In genomic region chr5:65727491-65728156, GRCh38 we compare ENCODE assay signal across 21 cellular contexts.
"Had no signal": no experiment of that assay in that cellular context is flagged by ENCODE, and none has a peak within 500 bp of the region (broad histone marks: within the 10 kb centered on the region; RNA-seq: fewer than 3 reads in every experiment).

No MANE protein-coding gene starts in this region.

- H3K27ac ChIP-seq: esophagus muscularis mucosa, neutrophil, parathyroid adenoma, sigmoid colon, thoracic aorta, upper lobe of right lung, WERI-Rb-1 had no signal

- H3K4me3 ChIP-seq: esophagus muscularis mucosa, heart right ventricle, sigmoid colon, thoracic aorta, upper lobe of right lung had no signal

- H3K9me3 Mint-ChIP-seq: activated CD4-positive, alpha-beta memory T cell treated with anti-CD3 and anti-CD28 coated beads for 36 hours; activated naive CD8-positive, alpha-beta T cell treated with anti-CD3 and anti-CD28 coated beads for 36 hours; activated T-helper 1 cell treated with anti-CD3 and anti-CD28 coated beads, Interleukin-12 subunit alpha, Interleukin-12 subunit beta, Interleukin-2, Interleukin-4 antibody, amounts not matched to agents 30 ng/mL and 10 ng/mL and 1 ng/mL, durations not matched to agents 14 hours and 24 hours and 36 hours; immature natural killer cell; naive thymus-derived CD8-positive, alpha-beta T cell; stimulated activated effector memory CD8-positive, alpha-beta T cell treated with anti-CD3 and anti-CD28 coated beads, Interleukin-12 subunit alpha, Interleukin-12 subunit beta, amount 100 ng/mL, for 72 hours had no signal

- H3K27me3 Mint-ChIP-seq: activated CD4-positive, alpha-beta memory T cell treated with anti-CD3 and anti-CD28 coated beads for 36 hours; activated CD4-positive, alpha-beta T cell treated with anti-CD3 and anti-CD28 coated beads for 36 hours; activated naive CD8-positive, alpha-beta T cell treated with anti-CD3 and anti-CD28 coated beads for 36 hours; naive thymus-derived CD8-positive, alpha-beta T cell had no signal

- H3K27me3 ChIP-seq: esophagus muscularis mucosa, heart right ventricle, neutrophil, sigmoid colon, upper lobe of right lung had no signal

- DNase-seq: activated CD4-positive, alpha-beta memory T cell treated with anti-CD3 and anti-CD28 coated beads for 36 hours; activated CD4-positive, alpha-beta T cell treated with anti-CD3 and anti-CD28 coated beads for 36 hours; activated gamma-delta T cell treated with Interleukin-2 at 50 U/mL for 16 hours; activated naive CD8-positive, alpha-beta T cell treated with anti-CD3 and anti-CD28 coated beads for 36 hours; activated T-cell treated with anti-CD3 and anti-CD28 coated beads for 4 hours; amniotic stem cell; caudate nucleus; heart right ventricle; immature natural killer cell; left ventricle myocardium superior; naive thymus-derived CD8-positive, alpha-beta T cell; sigmoid colon; stimulated activated CD4-positive, alpha-beta T cell treated with anti-CD3 and anti-CD28 coated beads, Interleukin-4, amount 100 ng/mL, for 24 hours; upper lobe of right lung; WERI-Rb-1 had no signal

- H3K9ac ChIP-seq: parathyroid adenoma had no signal

- H3K36me3 Mint-ChIP-seq: immature natural killer cell; naive thymus-derived CD8-positive, alpha-beta T cell had no signal

- H3K4me1 ChIP-seq: parathyroid adenoma, upper lobe of right lung had no signal

- H3K9me3 ChIP-seq: esophagus muscularis mucosa, neutrophil, sigmoid colon, thoracic aorta, upper lobe of right lung had no signal

- ATAC-seq: activated CD4-positive, alpha-beta T cell treated with anti-CD3 and anti-CD28 coated beads for 36 hours; heart right ventricle; left ventricle myocardium superior; naive thymus-derived CD8-positive, alpha-beta T cell; stimulated activated effector memory CD8-positive, alpha-beta T cell treated with anti-CD3 and anti-CD28 coated beads, Interleukin-12 subunit alpha, Interleukin-12 subunit beta, amount 100 ng/mL, for 72 hours; upper lobe of right lung had no signal

- H3K36me3 ChIP-seq: esophagus muscularis mucosa, heart right ventricle, neutrophil, sigmoid colon, thoracic aorta, upper lobe of right lung had no signal

- H3K27ac Mint-ChIP-seq: activated CD4-positive, alpha-beta memory T cell treated with anti-CD3 and anti-CD28 coated beads for 36 hours; activated CD4-positive, alpha-beta T cell treated with anti-CD3 and anti-CD28 coated beads for 36 hours; activated naive CD8-positive, alpha-beta T cell treated with anti-CD3 and anti-CD28 coated beads for 36 hours; activated T-helper 1 cell treated with anti-CD3 and anti-CD28 coated beads, Interleukin-12 subunit alpha, Interleukin-12 subunit beta, Interleukin-2, Interleukin-4 antibody, amounts not matched to agents 30 ng/mL and 10 ng/mL and 1 ng/mL, durations not matched to agents 14 hours and 24 hours and 36 hours; immature natural killer cell; stimulated activated effector memory CD8-positive, alpha-beta T cell treated with anti-CD3 and anti-CD28 coated beads, Interleukin-12 subunit alpha, Interleukin-12 subunit beta, amount 100 ng/mL, for 72 hours had no signal

- H3K4me3 Mint-ChIP-seq: activated CD4-positive, alpha-beta memory T cell treated with anti-CD3 and anti-CD28 coated beads for 36 hours; activated CD4-positive, alpha-beta T cell treated with anti-CD3 and anti-CD28 coated beads for 36 hours; activated naive CD8-positive, alpha-beta T cell treated with anti-CD3 and anti-CD28 coated beads for 36 hours; activated T-helper 1 cell treated with anti-CD3 and anti-CD28 coated beads, Interleukin-12 subunit alpha, Interleukin-12 subunit beta, Interleukin-2, Interleukin-4 antibody, amounts not matched to agents 30 ng/mL and 10 ng/mL and 1 ng/mL, durations not matched to agents 14 hours and 24 hours and 36 hours; immature natural killer cell; naive thymus-derived CD8-positive, alpha-beta T cell; stimulated activated effector memory CD8-positive, alpha-beta T cell treated with anti-CD3 and anti-CD28 coated beads, Interleukin-12 subunit alpha, Interleukin-12 subunit beta, amount 100 ng/mL, for 72 hours had no signal

- H3K79me2 ChIP-seq: parathyroid adenoma had no signal
